ENCODE assay signal across 7 cellular contexts in genomic region chr11:107564877-107565218, GRCh38. TPM values are rescaled to one million over a fixed set of nuclear protein-coding genes. Genes with fewer than 3 reads are reported as not detected.
DNase-seq lines count a peak whose midpoint lies in the region; ATAC-seq and TF ChIP-seq lines count a peak whose summit lies in the region.

No MANE protein-coding gene starts in this region.

- intact Hi-C loops in activated T-helper 2 cell treated with anti-CD3 and anti-CD28 coated beads, Interferon-gamma antibody, Interleukin-2, Interleukin-4, amounts not matched to agents 10 μg/mL and 5 μg/mL and 100 μg/mL, durations not matched to agents 14 hours and 24 hours and 36 hours (cut with micrococcal nuclease), result loop anchor here (1.0 to 10.0 kb wide), 9 partner anchors 26 to 1100 kb away; partner anchors contain the start of genes C11orf65, CUL5, CWF19L2 and DDX10

- H3K9me3 Mint-ChIP-seq in activated T-helper 2 cell treated with anti-CD3 and anti-CD28 coated beads, Interferon-gamma antibody, Interleukin-2, Interleukin-4, amounts not matched to agents 10 μg/mL and 5 μg/mL and 100 μg/mL, durations not matched to agents 14 hours and 24 hours and 36 hours, result no peaks in the 10 kb centered on the region
- no peaks in the 10 kb centered on the region for H3K9me3 Mint-ChIP-seq in immature natural killer cell

- no peaks in the 10 kb centered on the region for H3K36me3 ChIP-seq in suprapubic skin

- DNase-seq in activated T-helper 2 cell treated with anti-CD3 and anti-CD28 coated beads, Interferon-gamma antibody, Interleukin-2, Interleukin-4, amounts not matched to agents 10 μg/mL and 5 μg/mL and 100 μg/mL, durations not matched to agents 14 hours and 24 hours and 36 hours (ENCODE audit: low spot score), result no peak
- DNase-seq in immature natural killer cell, result no peak
- DNase-seq in suprapubic skin (ENCODE audit: low spot score in 2 of 2), result no peak
- DNase-seq in NCI-H2029 (lab: John Stamatoyannopoulos, UW), result no peak
- DNase-seq in stimulated activated CD4-positive, alpha-beta T cell treated with anti-CD3 and anti-CD28 coated beads, Interleukin-2, amount 100 ng/mL, for 24 hours, result no peak

- no peaks in the 10 kb centered on the region for H3K27me3 Mint-ChIP-seq in activated T-helper 2 cell treated with anti-CD3 and anti-CD28 coated beads, Interferon-gamma antibody, Interleukin-2, Interleukin-4, amounts not matched to agents 10 μg/mL and 5 μg/mL and 100 μg/mL, durations not matched to agents 14 hours and 24 hours and 36 hours (ENCODE audit: low read depth)
- H3K27me3 Mint-ChIP-seq in immature natural killer cell (ENCODE audit: low read depth in 3 of 3), result peaks cover 0 to 5% (median 0%) of the 10 kb centered on the region in 3 donors

- H3K4me1 ChIP-seq in suprapubic skin, result peaks cover 34% of the 10 kb centered on the region

- H3K27me3 ChIP-seq in suprapubic skin, result no peaks in the 10 kb centered on the region

- peak overlapping the region; percentile 88 for H3K4me3 Mint-ChIP-seq in activated T-helper 2 cell treated with anti-CD3 and anti-CD28 coated beads, Interferon-gamma antibody, Interleukin-2, Interleukin-4, amounts not matched to agents 10 μg/mL and 5 μg/mL and 100 μg/mL, durations not matched to agents 14 hours and 24 hours and 36 hours (ENCODE audit: low read depth)
- peak overlapping the region; percentile 91 to 98 (median 95) for H3K4me3 Mint-ChIP-seq in immature natural killer cell

- no peak for TF ChIP-seq EP300 in suprapubic skin (IDR thresholded peaks at IDR 0.05)

- ATAC-seq in GM19035 (IDR thresholded peaks at IDR 0.05; ENCODE audit: unreplicated experiment) (peak; percentile 9), HG03045 (IDR thresholded peaks at IDR 0.05; ENCODE audit: unreplicated experiment) (peak; percentile 4)

- no peak for TF ChIP-seq CTCF in suprapubic skin (IDR thresholded peaks at IDR 0.05)

- peaks cover 12% of the 10 kb centered on the region for H3K36me3 Mint-ChIP-seq in activated T-helper 2 cell treated with anti-CD3 and anti-CD28 coated beads, Interferon-gamma antibody, Interleukin-2, Interleukin-4, amounts not matched to agents 10 μg/mL and 5 μg/mL and 100 μg/mL, durations not matched to agents 14 hours and 24 hours and 36 hours (ENCODE audit: low read depth)
- H3K36me3 Mint-ChIP-seq in immature natural killer cell, result peaks cover 0 to 4% (median 0%) of the 10 kb centered on the region in 3 donors

- peaks cover 49% of the 10 kb centered on the region for H3K4me1 Mint-ChIP-seq in activated T-helper 2 cell treated with anti-CD3 and anti-CD28 coated beads, Interferon-gamma antibody, Interleukin-2, Interleukin-4, amounts not matched to agents 10 μg/mL and 5 μg/mL and 100 μg/mL, durations not matched to agents 14 hours and 24 hours and 36 hours (ENCODE audit: low read depth)
- H3K4me1 Mint-ChIP-seq in immature natural killer cell, result peaks cover 32 to 51% of the 10 kb centered on the region in 2 donors

- no peaks in the 10 kb centered on the region for H3K9me3 ChIP-seq in suprapubic skin

- peak overlapping the region; percentile 79 for H3K4me3 ChIP-seq in suprapubic skin

- peak overlapping the region; percentile 92 for H3K27ac Mint-ChIP-seq in activated T-helper 2 cell treated with anti-CD3 and anti-CD28 coated beads, Interferon-gamma antibody, Interleukin-2, Interleukin-4, amounts not matched to agents 10 μg/mL and 5 μg/mL and 100 μg/mL, durations not matched to agents 14 hours and 24 hours and 36 hours
- peak overlapping the region; percentile 82 to 96 (median 92) for H3K27ac Mint-ChIP-seq in immature natural killer cell

- WGBS in suprapubic skin, result 16% methylated on average over 6 of the region's 6 CpGs

- TF ChIP-seq POLR2A in suprapubic skin (IDR thresholded peaks at IDR 0.05), result no peak

- peak overlapping the region; percentile 82 for H3K27ac ChIP-seq in suprapubic skin

RNA-seq across cellular contexts. Expression of gene ALKBH8, which starts 0.7 kb away (rescaled TPM):
- total RNA-seq in activated T-helper 2 cell treated with anti-CD3 and anti-CD28 coated beads, Interferon-gamma antibody, Interleukin-2, Interleukin-4, amounts not matched to agents 10 μg/mL and 5 μg/mL and 100 μg/mL, durations not matched to agents 14 hours and 24 hours and 36 hours, result 10.6 and 11.9 TPM in 2 replicates
- 10 to 100 TPM in 1 of 3 donors, 1 to 10 TPM in 2; 1.1 to 10.3 (median 3.4) TPM for polyA plus RNA-seq in immature natural killer cell
- total RNA-seq in suprapubic skin, result 1 to 10 TPM; 2.0 to 6.8 (median 5.6) TPM

RNA-seq across cellular contexts. Expression of gene ELMOD1, which starts 26.1 kb away (rescaled TPM):
- total RNA-seq in activated T-helper 2 cell treated with anti-CD3 and anti-CD28 coated beads, Interferon-gamma antibody, Interleukin-2, Interleukin-4, amounts not matched to agents 10 μg/mL and 5 μg/mL and 100 μg/mL, durations not matched to agents 14 hours and 24 hours and 36 hours, result not detected in 2 replicates
- polyA plus RNA-seq in immature natural killer cell, result not detected
- total RNA-seq in suprapubic skin, result 10 to 100 TPM; 14.6 to 66.0 (median 41.3) TPM

Comparison
In these comparisons a context has a peak if more than half of its experiments do, and no peak if none do; other contexts are left out.
1. RNA of gene ELMOD1, which starts 26.1 kb away (total RNA-seq): 14.6 to 66.0 TPM in suprapubic skin; not detected in activated T-helper 2 cell treated with anti-CD3 and anti-CD28 coated beads, Interferon-gamma antibody, Interleukin-2, Interleukin-4, amounts not matched to agents 10 μg/mL and 5 μg/mL and 100 μg/mL, durations not matched to agents 14 hours and 24 hours and 36 hours; every median in the first group is over 10 times any median in the second.